In genomic region chr17:64781394-64781793, GRCh38 we compare ENCODE assay signal across 8 cellular contexts.
DNase-seq lines count a peak whose midpoint lies in the region; ATAC-seq lines count a peak whose summit lies in the region.

No MANE protein-coding gene starts in this region.

- intact Hi-C loops in left ventricle myocardium superior (cut with micrococcal nuclease), result no loop called here

- DNase-seq in ELR (ENCODE audit: low read depth) (peak; percentile 55), NOMO-1 treated with DMSO at 0.1 percent for 48 hours (lab: John Stamatoyannopoulos, UW; ENCODE audit: unreplicated experiment) (peak; percentile 52), left ventricle myocardium superior (peak; percentile 81), NCI-H82 treated with DMSO at 0.1 percent for 48 hours (lab: John Stamatoyannopoulos, UW; ENCODE audit: unreplicated experiment) (no peak), cortex of kidney (lab: John Stamatoyannopoulos, UW) (no peak)
- peak; percentile 80 for DNase-seq in activated effector memory CD4-positive, alpha-beta T cell treated with anti-CD3 and anti-CD28 coated beads, Interleukin-2, amount 50 U/mL, for 16 hours

- peak overlapping the region; percentile 64 to 95 (median 89) for H3K27ac ChIP-seq in skin epidermis

- ATAC-seq in left ventricle myocardium superior (peak; percentile 35), GM18520 (IDR thresholded peaks at IDR 0.05; ENCODE audit: unreplicated experiment) (no peak)

- peak overlapping the region; percentile 47 to 64 (median 56) for H3K4me3 ChIP-seq in skin epidermis

Comparison
In these comparisons a context has a peak if more than half of its experiments do, and no peak if none do; other contexts are left out.
1. DNase-seq: peak in ELR (single experiment), NOMO-1 treated with DMSO at 0.1 percent for 48 hours (single experiment), activated effector memory CD4-positive, alpha-beta T cell treated with anti-CD3 and anti-CD28 coated beads, Interleukin-2, amount 50 U/mL, for 16 hours (single experiment) and left ventricle myocardium superior (single experiment); none in NCI-H82 treated with DMSO at 0.1 percent for 48 hours (single experiment) and cortex of kidney (single experiment).